ENCODE assay signal across 8 cellular contexts in genomic region chr6:33455051-33455450, GRCh38. TPM values are rescaled to one million over a fixed set of nuclear protein-coding genes. Genes with fewer than 3 reads are reported as not detected.
DNase-seq lines count a peak whose midpoint lies in the region; ATAC-seq and TF ChIP-seq lines count a peak whose summit lies in the region.

No MANE protein-coding gene starts in this region.

- H3K27me3 ChIP-seq in suprapubic skin: no peaks in the 10 kb centered on the region

- H3K27me3 Mint-ChIP-seq in activated CD4-positive, alpha-beta T cell treated with anti-CD3 and anti-CD28 coated beads for 36 hours: no peaks in the 10 kb centered on the region
- H3K27me3 Mint-ChIP-seq in activated naive CD8-positive, alpha-beta T cell treated with anti-CD3 and anti-CD28 coated beads, Interleukin-2, amount 10 ng/mL, durations not matched to agents 7 days and 5 days: no peaks in the 10 kb centered on the region

- TF ChIP-seq EP300 in suprapubic skin (IDR thresholded peaks at IDR 0.05): no peak

- no peaks in the 10 kb centered on the region for H3K9me3 Mint-ChIP-seq in activated CD4-positive, alpha-beta T cell treated with anti-CD3 and anti-CD28 coated beads for 36 hours (ENCODE audit: low read depth)
- no peaks in the 10 kb centered on the region for H3K9me3 Mint-ChIP-seq in activated naive CD8-positive, alpha-beta T cell treated with anti-CD3 and anti-CD28 coated beads, Interleukin-2, amount 10 ng/mL, durations not matched to agents 7 days and 5 days

- no peak for DNase-seq in activated CD4-positive, alpha-beta T cell treated with anti-CD3 and anti-CD28 coated beads for 36 hours
- DNase-seq in activated CD4-positive, alpha-beta T cell treated with anti-CD3 and anti-CD28 coated beads for 48 hours: no peak
- no peak for DNase-seq in activated naive CD8-positive, alpha-beta T cell treated with anti-CD3 and anti-CD28 coated beads, Interleukin-2, amount 10 ng/mL, durations not matched to agents 7 days and 5 days
- DNase-seq in left kidney (ENCODE audit: low read depth, low spot score) (peak; percentile 25), suprapubic skin (ENCODE audit: low spot score in 2 of 2) (no peak), caudate nucleus (lab: John Stamatoyannopoulos, UW) (no peak)
- DNase-seq in activated effector memory CD4-positive, alpha-beta T cell treated with Interleukin-2 at 50 U/mL for 16 hours: no peak

- H3K36me3 Mint-ChIP-seq in activated CD4-positive, alpha-beta T cell treated with anti-CD3 and anti-CD28 coated beads for 36 hours (ENCODE audit: low read depth): peaks cover 20% of the 10 kb centered on the region
- peaks cover 8% of the 10 kb centered on the region for H3K36me3 Mint-ChIP-seq in activated naive CD8-positive, alpha-beta T cell treated with anti-CD3 and anti-CD28 coated beads, Interleukin-2, amount 10 ng/mL, durations not matched to agents 7 days and 5 days

- peaks cover 27% of the 10 kb centered on the region for H3K4me1 Mint-ChIP-seq in activated CD4-positive, alpha-beta T cell treated with anti-CD3 and anti-CD28 coated beads for 36 hours
- peaks cover 21% of the 10 kb centered on the region for H3K4me1 Mint-ChIP-seq in activated naive CD8-positive, alpha-beta T cell treated with anti-CD3 and anti-CD28 coated beads, Interleukin-2, amount 10 ng/mL, durations not matched to agents 7 days and 5 days

- H3K27ac ChIP-seq in suprapubic skin (no peak overlapping the region), caudate nucleus (ENCODE audit: low read depth, low read length) (no peak overlapping the region)

- H3K27ac Mint-ChIP-seq in activated CD4-positive, alpha-beta T cell treated with anti-CD3 and anti-CD28 coated beads for 36 hours: peak overlapping the region; percentile 80
- H3K27ac Mint-ChIP-seq in activated naive CD8-positive, alpha-beta T cell treated with anti-CD3 and anti-CD28 coated beads, Interleukin-2, amount 10 ng/mL, durations not matched to agents 7 days and 5 days: peak overlapping the region; percentile 75

- 43% methylated on average over 16 of the region's 16 CpGs for WGBS in suprapubic skin

- intact Hi-C loops in activated CD4-positive, alpha-beta T cell treated with anti-CD3 and anti-CD28 coated beads for 36 hours (cut with DNase I, micrococcal nuclease): loop anchor here (1.0 to 2.0 kb wide), 3 partner anchors 24 to 124 kb away; no protein-coding TSS in a partner anchor

- H3K9me3 ChIP-seq in suprapubic skin: no peaks in the 10 kb centered on the region

- CTCF ChIA-PET in activated CD4-positive, alpha-beta T cell treated with anti-CD3 and anti-CD28 coated beads for 36 hours (lab: Charles Lee): interaction anchor here (1.1 to 1.4 kb wide), 6 partner anchors 8 to 256 kb away, joined by 3 to 4 read pairs (median 3); partner anchors contain the start of gene CUTA

- ATAC-seq in activated CD4-positive, alpha-beta T cell treated with anti-CD3 and anti-CD28 coated beads for 36 hours: no peak
- no peak for ATAC-seq in activated naive CD8-positive, alpha-beta T cell treated with anti-CD3 and anti-CD28 coated beads, Interleukin-2, amount 10 ng/mL, durations not matched to agents 7 days and 5 days (ENCODE audit: low read depth)
- no peak for ATAC-seq in HG03135 (IDR thresholded peaks at IDR 0.05; ENCODE audit: unreplicated experiment)

- peaks cover 14% of the 10 kb centered on the region for H3K36me3 ChIP-seq in suprapubic skin

- no peak for TF ChIP-seq CTCF in suprapubic skin (IDR thresholded peaks at IDR 0.05)

- peak overlapping the region; percentile 79 for H3K4me3 ChIP-seq in suprapubic skin

- peaks cover 22% of the 10 kb centered on the region for H3K4me1 ChIP-seq in suprapubic skin

- H3K4me3 Mint-ChIP-seq in activated CD4-positive, alpha-beta T cell treated with anti-CD3 and anti-CD28 coated beads for 36 hours: peak overlapping the region; percentile 95
- H3K4me3 Mint-ChIP-seq in activated naive CD8-positive, alpha-beta T cell treated with anti-CD3 and anti-CD28 coated beads, Interleukin-2, amount 10 ng/mL, durations not matched to agents 7 days and 5 days: peak overlapping the region; percentile 86

- POLR2A ChIA-PET in activated CD4-positive, alpha-beta T cell treated with anti-CD3 and anti-CD28 coated beads for 36 hours (lab: Charles Lee): interaction anchor here (0.8 to 2.2 kb wide), 4 partner anchors 8 to 116 kb away, joined by 3 to 6 read pairs (median 3); no protein-coding TSS in a partner anchor
- POLR2A ChIA-PET in activated naive CD8-positive, alpha-beta T cell treated with anti-CD3 and anti-CD28 coated beads, Interleukin-2, amount 10 ng/mL, durations not matched to agents 7 days and 5 days (lab: Charles Lee): interaction anchor here (1.0 to 2.5 kb wide), 7 partner anchors 24 to 125 kb away, joined by 3 to 15 read pairs (median 6); partner anchors contain the start of gene BAK1

- TF ChIP-seq POLR2A in suprapubic skin (IDR thresholded peaks at IDR 0.05): no peak

RNA-seq across cellular contexts. Expression of gene ZBTB9, which starts 0.7 kb away (rescaled TPM):
- total RNA-seq in activated CD4-positive, alpha-beta T cell treated with anti-CD3 and anti-CD28 coated beads for 36 hours: 1 to 10 TPM; 9.3 to 9.5 TPM
- 1 to 10 TPM; 9.1 to 9.8 TPM for total RNA-seq in activated naive CD8-positive, alpha-beta T cell treated with anti-CD3 and anti-CD28 coated beads, Interleukin-2, amount 10 ng/mL, durations not matched to agents 7 days and 5 days
- total RNA-seq in suprapubic skin: 1 to 10 TPM; 5.9 to 9.9 (median 7.4) TPM

RNA-seq across cellular contexts. Expression of gene SYNGAP1, which starts 35.2 kb away (rescaled TPM):
- 10 to 100 TPM; 43.6 to 45.6 TPM for total RNA-seq in activated CD4-positive, alpha-beta T cell treated with anti-CD3 and anti-CD28 coated beads for 36 hours
- total RNA-seq in activated naive CD8-positive, alpha-beta T cell treated with anti-CD3 and anti-CD28 coated beads, Interleukin-2, amount 10 ng/mL, durations not matched to agents 7 days and 5 days: 10 to 100 TPM; 53.3 to 60.1 TPM
- total RNA-seq in suprapubic skin: 10 to 100 TPM; 13.5 to 30.4 (median 14.0) TPM

RNA-seq across cellular contexts. Expression of gene CUTA, which starts 37.1 kb away (rescaled TPM):
- total RNA-seq in activated CD4-positive, alpha-beta T cell treated with anti-CD3 and anti-CD28 coated beads for 36 hours: 100 to 1,000 TPM; 154 to 188 TPM
- 100 to 1,000 TPM; 202 to 209 TPM for total RNA-seq in activated naive CD8-positive, alpha-beta T cell treated with anti-CD3 and anti-CD28 coated beads, Interleukin-2, amount 10 ng/mL, durations not matched to agents 7 days and 5 days
- 100 to 1,000 TPM; 119 to 185 (median 159) TPM for total RNA-seq in suprapubic skin

RNA-seq across cellular contexts. Expression of gene PHF1, which starts 44.2 kb away (rescaled TPM):
- total RNA-seq in activated CD4-positive, alpha-beta T cell treated with anti-CD3 and anti-CD28 coated beads for 36 hours: 10 to 100 TPM; 24.9 to 28.2 TPM
- 100 to 1,000 TPM in 1 of 2 experiments, 10 to 100 TPM in 1; 98.3 to 105 TPM for total RNA-seq in activated naive CD8-positive, alpha-beta T cell treated with anti-CD3 and anti-CD28 coated beads, Interleukin-2, amount 10 ng/mL, durations not matched to agents 7 days and 5 days
- 100 to 1,000 TPM in 1 of 4 donors, 10 to 100 TPM in 3; 35.9 to 102 (median 48.6) TPM for total RNA-seq in suprapubic skin
